8 cellular contexts compared by ENCODE assay signal in genomic region chr2:101698419-101699190, GRCh38. TPM values are rescaled to one million over a fixed set of nuclear protein-coding genes. Genes with fewer than 3 reads are reported as not detected.
DNase-seq lines count a peak whose midpoint lies in the region; ATAC-seq and TF ChIP-seq lines count a peak whose summit lies in the region.

No MANE protein-coding gene starts in this region.

- TSS peak; percentile 59 for BruUV-seq in PC-9 (replicated peaks; lab: Mats Ljungman, UMichigan)

- peak overlapping the region; percentile 96 for H3K9ac ChIP-seq in trophoblast cell (ENCODE audit: low read length)

- H2BK12ac ChIP-seq in trophoblast cell (ENCODE audit: low read length): no peak overlapping the region

- peak overlapping the region; percentile 7 for H2BK5ac ChIP-seq in trophoblast cell (ENCODE audit: low read depth, low read length, poor library complexity)

- 0 out of 2 replicates have a peak overlapping the region, but pooled peaks have one; percentile 36 for H2AFZ ChIP-seq in PC-9
- H2AFZ ChIP-seq in trophoblast cell (ENCODE audit: insufficient read depth, low read length, poor library complexity): no peak overlapping the region

- no peak for ATAC-seq in HG02678 (IDR thresholded peaks at IDR 0.05; ENCODE audit: unreplicated experiment)

- H3K23ac ChIP-seq in trophoblast cell (ENCODE audit: low read length): no peak overlapping the region

- H3K27ac ChIP-seq in 22Rv1 (peak overlapping the region; percentile 63), PC-9 (peak overlapping the region; percentile 59), trophoblast cell (ENCODE audit: low read depth, low read length) (peak overlapping the region; percentile 89)

- peak overlapping the region; percentile 98 for H3K4me2 ChIP-seq in PC-9
- H3K4me2 ChIP-seq in trophoblast cell (ENCODE audit: low read length): peak overlapping the region; percentile 94

- peak overlapping the region; percentile 45 for H3K14ac ChIP-seq in trophoblast cell (ENCODE audit: low read length)

- H2AK5ac ChIP-seq in trophoblast cell (ENCODE audit: low read length): no peak overlapping the region

- no peak overlapping the region for H3K18ac ChIP-seq in trophoblast cell (ENCODE audit: low read length)

- DNase-seq in ELR (ENCODE audit: low read depth) (peak; percentile 57), PC-9 (peak in 1 of 2 experiments; percentile 49), epithelial cell of proximal tubule (ENCODE audit: low read depth) (no peak), trophoblast cell (peak in 1 of 2 donors; percentile 60), GM19238 (ENCODE audit: insufficient read length, low spot score) (no peak), ureter (ENCODE audit: low spot score) (no peak)

- peak overlapping the region; percentile 82 for H4K8ac ChIP-seq in trophoblast cell (ENCODE audit: low read depth, low read length)

- TF ChIP-seq CTCF in 22Rv1 (IDR thresholded peaks at IDR 0.05) (no peak), PC-9 (conservative IDR thresholded peaks at IDR 0.05) (no peak), epithelial cell of proximal tubule (conservative IDR thresholded peaks at IDR 0.05; ENCODE audit: low read depth, low read length) (no peak)

- intact Hi-C loops in PC-9 (cut with micrococcal nuclease; ENCODE audit: unreplicated experiment): loop anchor here (1.0 to 10.0 kb wide), 4 partner anchors 69 to 361 kb away; partner anchors contain the start of gene CREG2

- POLR2A ChIA-PET in PC-9 (lab: Charles Lee; ENCODE audit: unreplicated experiment): interaction anchor here (0.5 to 0.7 kb wide), 5 partner anchors 56 to 963 kb away, joined by 3 read pairs; no protein-coding TSS in a partner anchor

- CTCF ChIA-PET in PC-9 (lab: Charles Lee): interaction anchor here (0.7 to 1.1 kb wide), 4 partner anchors 72 to 178 kb away, joined by 3 to 25 read pairs (median 4); no protein-coding TSS in a partner anchor

- H3K79me1 ChIP-seq in trophoblast cell (ENCODE audit: low read length): peaks cover 12% of the 10 kb centered on the region

- peaks cover 24% of the 10 kb centered on the region for H4K20me1 ChIP-seq in PC-9 (ENCODE audit: insufficient read depth)

- peaks cover 22% of the 10 kb centered on the region for H3K36me3 ChIP-seq in PC-9 (ENCODE audit: low read depth)
- peaks cover 3 to 7% of the 10 kb centered on the region in 2 experiments for H3K36me3 ChIP-seq in trophoblast cell (ENCODE audit: control insufficient read depth in 1 of 2, insufficient read depth in 2 of 2, low read length in 2 of 2)

- no peak overlapping the region for H4K12ac ChIP-seq in trophoblast cell (ENCODE audit: low read depth, low read length)

- H4K91ac ChIP-seq in trophoblast cell (ENCODE audit: low read depth, low read length): peak overlapping the region; percentile 91

- H3K27me3 ChIP-seq in PC-9 (ENCODE audit: insufficient read depth, low read depth) (no peaks in the 10 kb centered on the region), trophoblast cell (ENCODE audit: insufficient read depth, low read length) (no peaks in the 10 kb centered on the region)

- no peaks in the 10 kb centered on the region for H3K9me2 ChIP-seq in PC-9 (ENCODE audit: insufficient read depth)

- H3K4me1 ChIP-seq in PC-9 (replicated peaks; ENCODE audit: insufficient read depth) (peaks cover 27% of the 10 kb centered on the region), trophoblast cell (ENCODE audit: control insufficient read depth in 1 of 2, insufficient read depth in 2 of 2, low read length in 2 of 2) (peaks cover 5 to 6% of the 10 kb centered on the region in 2 experiments)

- H3K9me3 ChIP-seq in PC-9 (ENCODE audit: insufficient read depth, low read depth) (no peaks in the 10 kb centered on the region), trophoblast cell (ENCODE audit: insufficient read depth, low read depth, low read length) (no peaks in the 10 kb centered on the region)

- peak overlapping the region; percentile 80 for H3K4ac ChIP-seq in trophoblast cell (ENCODE audit: low read depth, low read length)

- H3K79me2 ChIP-seq in PC-9 (ENCODE audit: low read depth): peaks cover 55% of the 10 kb centered on the region
- peaks cover 28% of the 10 kb centered on the region for H3K79me2 ChIP-seq in trophoblast cell (ENCODE audit: control insufficient read depth, insufficient read depth, low read length, poor library complexity)

- H2BK120ac ChIP-seq in trophoblast cell (ENCODE audit: insufficient read depth, low read length, poor library complexity): peak overlapping the region; percentile 5

- H3K4me3 ChIP-seq in PC-9 (peak overlapping the region; percentile 96), epithelial cell of proximal tubule (ENCODE audit: low read depth, low read length) (peak overlapping the region; percentile 84), trophoblast cell (ENCODE audit: low read depth, low read length) (peak overlapping the region; percentile 93)

- WGBS in trophoblast cell (ENCODE audit: extremely low coverage, insufficient coverage, insufficient read length): no CpG with 5 or more reads among the region's 15 CpGs

- H3F3A ChIP-seq in PC-9 (ENCODE audit: insufficient read depth, low read depth): peaks cover 22% of the 10 kb centered on the region; the same call in 1 of the 2 replicates

RNA-seq across cellular contexts. Expression of gene MAP4K4, which starts 1.1 kb away (rescaled TPM):
- total RNA-seq in PC-9 (2021) (100 and 129 TPM in 2 replicates), epithelial cell of proximal tubule (84.3 and 115 TPM in 2 replicates), ureter (49.9 TPM)
- 168 and 169 TPM in 2 replicates for polyA plus RNA-seq in trophoblast cell (2013)
